In genomic region chr20:428658-429200, GRCh38 we compare ENCODE assay signal across 20 cellular contexts.
A peak's percentile ranks its signal among the peaks of the same experiment; 100 is the strongest.
DNase-seq lines count a peak whose midpoint lies in the region; ATAC-seq and TF ChIP-seq lines count a peak whose summit lies in the region.
"Had no signal": no experiment of that assay in that cellular context is flagged by ENCODE, and none has a peak within 500 bp of the region (broad histone marks: within the 10 kb centered on the region; RNA-seq: fewer than 3 reads in every experiment).

No MANE protein-coding gene starts in this region.

- H3K4me1 ChIP-seq in DND-41 (ENCODE audit: insufficient read depth, low read length), result no peaks in the 10 kb centered on the region
- H3K4me1 ChIP-seq: left lung had no signal

- no peaks in the 10 kb centered on the region for H3K79me2 ChIP-seq in DND-41 (ENCODE audit: insufficient read depth, low read length)

- no peak overlapping the region for H2AFZ ChIP-seq in DND-41 (ENCODE audit: low read depth, low read length)

- no peak overlapping the region for H3K4me3 ChIP-seq in DND-41 (ENCODE audit: low read depth in 1 of 2, low read length in 2 of 2)
- H3K4me3 ChIP-seq: A549, left lung, MG63, right lobe of liver had no signal

- DNase-seq in NCI-H345 (lab: John Stamatoyannopoulos, UW), result peak; percentile 12
- no peak for DNase-seq in NCI-H345 treated with DMSO at 0.1 percent for 48 hours (lab: John Stamatoyannopoulos, UW; ENCODE audit: unreplicated experiment)
- DNase-seq in DND-41, result no peak
- DNase-seq in RPMI8226, result peak; percentile 19
- peak; percentile 50 for DNase-seq in iPS-NIHi7 (ENCODE audit: extremely low spot score)
- no peak for DNase-seq in substantia nigra (lab: John Stamatoyannopoulos, UW)
- no peak for DNase-seq in C1 segment of cervical spinal cord (lab: John Stamatoyannopoulos, UW)
- DNase-seq: activated B cell treated with CpG ODN at 0.5 μM for 24 hours; activated CD8-positive, alpha-beta T cell treated with anti-CD3 and anti-CD28 coated beads for 36 hours; activated T-cell treated with anti-CD3 and anti-CD28 coated beads for 4 hours; amygdala; left lung; MG63; NCI-H1417; nephron progenitor cell; NK-92 treated with Interleukin-12 subunit alpha and Interleukin-12 subunit beta, amount 100 ng/mL, for 24 hours; right lobe of liver; SK-N-SH had no signal

- peak; percentile 27 for TF ChIP-seq CTCF in DND-41 (IDR thresholded peaks at IDR 0.05; ENCODE audit: borderline replicate concordance, extremely low read depth, low read length, poor library complexity, severe bottlenecking)

- H3K27ac ChIP-seq in DND-41 (ENCODE audit: low read length), result no peak overlapping the region
- H3K27ac ChIP-seq in substantia nigra (ENCODE audit: low read depth, low read length, poor library complexity, severe bottlenecking), result no peak overlapping the region
- H3K27ac ChIP-seq: left lung had no signal

- H3K9me3 ChIP-seq in DND-41 (ENCODE audit: insufficient read depth, low read length, severe bottlenecking), result no peaks in the 10 kb centered on the region
- H3K9me3 ChIP-seq: A549, left lung, MG63, right lobe of liver, SK-N-SH had no signal

- H3K9ac ChIP-seq in DND-41 (ENCODE audit: low read depth, low read length), result no peak overlapping the region
- H3K9ac ChIP-seq: SK-N-SH had no signal

- peaks cover 74% of the 10 kb centered on the region for H3K36me3 ChIP-seq in DND-41 (ENCODE audit: insufficient read depth, low read length)
- H3K36me3 ChIP-seq: MG63 had no signal

- 0 out of 2 replicates have a peak, but pooled peaks cover 3% of the 10 kb centered on the region for H4K20me1 ChIP-seq in DND-41 (ENCODE audit: insufficient read depth, low read length)

- no peak for ATAC-seq in DND-41 (ENCODE audit: insufficient read depth, low read depth)
- no peak for ATAC-seq in GM21529 (IDR thresholded peaks at IDR 0.05; ENCODE audit: unreplicated experiment)
- ATAC-seq: activated CD8-positive, alpha-beta T cell treated with anti-CD3 and anti-CD28 coated beads for 36 hours; left lung had no signal

- H3K27me3 ChIP-seq in DND-41 (ENCODE audit: insufficient read depth, low read length, poor library complexity), result no peaks in the 10 kb centered on the region
- H3K27me3 ChIP-seq: left lung, MG63, right lobe of liver had no signal

- H3K4me2 ChIP-seq in DND-41 (ENCODE audit: insufficient read depth, low read length), result no peak overlapping the region
- H3K4me2 ChIP-seq: A549, SK-N-SH had no signal

Comparison
In these comparisons a context has a peak if more than half of its experiments do, and no peak if none do; other contexts are left out.
1. DNase-seq: peak in NCI-H345 (single experiment), RPMI8226 (single experiment) and iPS-NIHi7 (single experiment); none in NCI-H345 treated with DMSO at 0.1 percent for 48 hours (single experiment), DND-41 (single experiment), substantia nigra (0 of 49) and C1 segment of cervical spinal cord (0 of 14).